8 cellular contexts compared by ENCODE assay signal in the genomic region with DNA sequence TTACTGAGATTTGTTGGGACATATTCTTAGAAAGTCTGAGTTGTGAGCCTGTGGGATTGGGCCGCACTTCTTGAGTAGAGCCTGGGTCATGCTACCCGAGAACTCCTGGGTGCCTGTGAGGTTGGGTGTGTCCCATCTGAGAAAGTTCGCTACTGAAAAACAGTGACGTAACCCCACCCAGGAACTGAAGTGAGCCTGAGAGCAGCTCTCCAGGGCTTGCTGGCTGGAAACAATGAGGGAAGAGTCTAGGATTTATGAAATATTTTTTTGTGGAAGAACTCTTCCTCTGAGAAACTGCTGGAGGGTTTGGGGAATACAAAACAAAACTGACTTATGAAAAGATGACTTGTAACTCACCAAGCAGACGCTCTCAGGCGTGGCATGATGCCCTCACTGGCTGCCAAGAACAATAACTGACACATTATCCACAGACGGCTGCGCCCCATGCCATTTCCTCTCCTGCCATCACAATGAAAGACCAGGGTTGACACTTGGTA.
A peak's percentile ranks its signal among the peaks of the same experiment; 100 is the strongest.
DNase-seq lines count a peak whose midpoint lies in the region; ATAC-seq and TF ChIP-seq lines count a peak whose summit lies in the region.

No MANE protein-coding gene starts in this region.

- ATAC-seq in GM19438 (IDR thresholded peaks at IDR 0.05; ENCODE audit: low read depth, unreplicated experiment) (peak; percentile 67), mucosa of descending colon (peak; percentile 79), upper lobe of left lung (ENCODE audit: low FRiP score in 2 of 2) (peak; percentile 82 to 92)
- peak; percentile 47 to 58 for ATAC-seq in activated CD4-positive, CD25-positive, alpha-beta regulatory T cell treated with anti-CD3 and anti-CD28 coated beads, Interleukin-2, amount 50 U/mL, for 24 hours

- H3K4me1 ChIP-seq in colonic mucosa (peaks cover 31% of the 10 kb centered on the region), mucosa of descending colon (ENCODE audit: low read depth) (peaks cover 51% of the 10 kb centered on the region), upper lobe of left lung (peaks cover 56 to 87% (median 74%) of the 10 kb centered on the region in 4 donors)

- no peaks in the 10 kb centered on the region for H3K27me3 ChIP-seq in colonic mucosa
- no peaks in the 10 kb centered on the region for H3K27me3 ChIP-seq in upper lobe of left lung

- TF ChIP-seq CTCF in colonic mucosa (IDR thresholded peaks at IDR 0.05) (no peak), mucosa of descending colon (IDR thresholded peaks at IDR 0.05) (no peak), upper lobe of left lung (IDR thresholded peaks at IDR 0.05) (no peak)

- WGBS in upper lobe of left lung, 2 donors, result 20 to 22% methylated on average over 8 of the region's 8 CpGs

- no peak for TF ChIP-seq EP300 in upper lobe of left lung (IDR thresholded peaks at IDR 0.05)

- peak in 1 of 4 donors; percentile 13 for TF ChIP-seq POLR2A in upper lobe of left lung (IDR thresholded peaks at IDR 0.05)

- H3K9ac ChIP-seq in colonic mucosa (ENCODE audit: low read depth in 2 of 2, low read length in 2 of 2), result peak overlapping the region; percentile 52 to 68

- H3K36me3 ChIP-seq in colonic mucosa (no peaks in the 10 kb centered on the region), mucosa of descending colon (ENCODE audit: low read depth) (no peaks in the 10 kb centered on the region), upper lobe of left lung (no peaks in the 10 kb centered on the region)

- intact Hi-C loops in colonic mucosa (cut with DNase I), result loop anchor here (5.0 kb wide), 1 partner anchor 52 kb away; no protein-coding TSS in a partner anchor
- intact Hi-C loops in mucosa of descending colon (cut with DNase I, micrococcal nuclease), result loop anchor here in 1 of 2 donors (5.0 kb wide), 1 partner anchor 67 kb away; a partner anchor contains a TSS

- H3K27ac ChIP-seq in colonic mucosa, result peak overlapping the region; percentile 88
- H3K27ac ChIP-seq in upper lobe of left lung, result peak overlapping the region; percentile 53 to 79 (median 76)

- H3K4me3 ChIP-seq in colonic mucosa, result no peak overlapping the region
- no peak overlapping the region for H3K4me3 ChIP-seq in mucosa of descending colon
- peak overlapping the region in 2 of 4 donors; percentile 2 to 25 for H3K4me3 ChIP-seq in upper lobe of left lung

- no peaks in the 10 kb centered on the region for H3K9me3 ChIP-seq in colonic mucosa
- no peaks in the 10 kb centered on the region for H3K9me3 ChIP-seq in mucosa of descending colon
- H3K9me3 ChIP-seq in upper lobe of left lung, result no peaks in the 10 kb centered on the region

- DNase-seq in M059J (ENCODE audit: low read depth) (peak; percentile 83), colonic mucosa (peak; percentile 80), mucosa of descending colon (peak; percentile 74 to 85 (median 78)), upper lobe of left lung (peak in 1 of 2 donors; percentile 90), OCI-M2 (lab: John Stamatoyannopoulos, UW; ENCODE audit: unreplicated experiment) (no peak), DMS79 treated with DMSO at 0.1 percent for 48 hours (lab: John Stamatoyannopoulos, UW) (no peak)

Comparison
In these comparisons a context has a peak if more than half of its experiments do, and no peak if none do; other contexts are left out.
1. DNase-seq: peak in M059J (single experiment), colonic mucosa (single experiment) and mucosa of descending colon (3 of 3); none in OCI-M2 (single experiment) and DMS79 treated with DMSO at 0.1 percent for 48 hours (single experiment).
2. Peak in every context shown above with its lines, with median percentiles within 50 percentile points of each other: ATAC-seq.